Comparison of ENCODE assay signal across 8 cellular contexts in the genomic region with DNA sequence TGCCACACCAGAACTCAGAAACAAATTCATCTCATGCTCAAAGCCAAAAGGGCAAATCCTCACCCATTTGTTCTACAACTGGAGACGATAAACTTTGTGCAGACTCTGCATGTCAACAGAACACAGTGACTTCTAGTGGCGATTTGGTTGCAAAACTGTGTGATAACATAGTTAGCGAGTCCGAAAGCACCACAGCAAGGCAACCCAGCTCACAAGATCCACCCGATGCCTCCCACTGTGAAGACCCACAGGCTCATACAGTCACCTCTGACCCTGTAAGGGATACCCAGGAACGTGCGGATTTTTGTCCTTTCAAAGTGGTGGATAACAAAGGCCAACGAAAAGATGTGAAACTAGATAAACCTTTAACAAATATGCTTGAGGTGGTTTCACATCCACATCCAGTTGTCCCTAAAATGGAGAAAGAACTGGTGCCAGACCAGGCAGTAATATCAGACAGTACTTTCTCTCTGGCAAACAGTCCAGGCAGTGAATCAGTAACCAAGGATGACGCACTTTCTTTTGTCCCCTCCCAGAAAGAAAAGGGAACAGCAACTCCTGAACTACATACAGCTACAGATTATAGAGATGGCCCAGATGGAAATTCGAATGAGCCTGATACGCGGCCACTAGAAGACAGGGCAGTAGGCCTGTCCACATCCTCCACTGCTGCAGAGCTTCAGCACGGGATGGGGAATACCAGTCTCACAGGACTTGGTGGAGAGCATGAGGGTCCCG.
DNase-seq lines count a peak whose midpoint lies in the region; ATAC-seq and TF ChIP-seq lines count a peak whose summit lies in the region.

No MANE protein-coding gene starts in this region.

- H4K20me1 ChIP-seq in OCI-LY7 (ENCODE audit: insufficient read depth, low read length): peaks cover 14% of the 10 kb centered on the region; the same call in 1 of the 2 replicates

- H2AFZ ChIP-seq in OCI-LY7 (ENCODE audit: low read length): no peak overlapping the region

- peak; percentile 41; the same call in 1 of the 2 replicates for TF ChIP-seq CTCF in OCI-LY7 (conservative IDR thresholded peaks at IDR 0.05; ENCODE audit: low read length)
- peak; percentile 3 for TF ChIP-seq CTCF in fibroblast of pulmonary artery (IDR thresholded peaks at IDR 0.05; ENCODE audit: low read length, missing control alignments)
- TF ChIP-seq CTCF in psoas muscle (IDR thresholded peaks at IDR 0.05): no peak

- in situ Hi-C loops in Caki2 (cut with HindIII; ENCODE audit: low pct_unique_long_range_greater_than_20kb, low sequenced_read_pairs): no loop called here

- peaks cover 77% of the 10 kb centered on the region for H3K36me3 ChIP-seq in OCI-LY7 (ENCODE audit: insufficient read depth, low read length)
- H3K36me3 ChIP-seq in psoas muscle (ENCODE audit: insufficient read depth in 1 of 2, low read depth in 1 of 2): no peaks in the 10 kb centered on the region

- peaks cover 45% of the 10 kb centered on the region for H3K4me1 ChIP-seq in OCI-LY7 (ENCODE audit: insufficient read depth, low read length, poor library complexity, severe bottlenecking)
- H3K4me1 ChIP-seq in psoas muscle: peaks cover 67% of the 10 kb centered on the region

- peak; percentile 17 to 53 (median 44) for ATAC-seq in psoas muscle
- no peak for ATAC-seq in HG03442 (IDR thresholded peaks at IDR 0.05; ENCODE audit: unreplicated experiment)

- no peak overlapping the region for H3K27ac ChIP-seq in OCI-LY7 (ENCODE audit: low read depth, low read length, poor library complexity, severe bottlenecking)
- H3K27ac ChIP-seq in psoas muscle: peak overlapping the region; percentile 94

- intact Hi-C loops in OCI-LY7 (cut with micrococcal nuclease; ENCODE audit: unreplicated experiment) (loop anchor here (5.0 kb wide), 3 partner anchors 73 to 198 kb away; a partner anchor contains a TSS), psoas muscle (cut with DNase I) (loop anchor here (5.0 kb wide), 2 partner anchors 42 to 83 kb away; no protein-coding TSS in a partner anchor)

- H3K4me2 ChIP-seq in OCI-LY7 (ENCODE audit: low read length): no peak overlapping the region

- H3K9me3 ChIP-seq in OCI-LY7 (ENCODE audit: low read length): no peaks in the 10 kb centered on the region
- no peaks in the 10 kb centered on the region for H3K9me3 ChIP-seq in psoas muscle

- H3K9me2 ChIP-seq in OCI-LY7 (ENCODE audit: insufficient read depth, low read length): no peaks in the 10 kb centered on the region

- WGBS in psoas muscle, 3 donors: 46 to 66% (median 47%) methylated on average over 14 of the region's 14 CpGs

- DNase-seq in Caki2 (ENCODE audit: low read depth) (peak; percentile 77), OCI-LY7 (ENCODE audit: low spot score) (no peak), fibroblast of pulmonary artery (ENCODE audit: low read depth) (peak; percentile 81), psoas muscle (no peak), GM19238 (ENCODE audit: insufficient read length, low spot score) (no peak), NCI-H82 (lab: John Stamatoyannopoulos, UW) (no peak), OCI-M2 (lab: John Stamatoyannopoulos, UW; ENCODE audit: unreplicated experiment) (no peak)

- BruUV-seq in OCI-LY7 (replicated peaks; lab: Mats Ljungman, UMichigan): TSS peak; percentile 52

- CTCF ChIA-PET in OCI-LY7 (lab: Charles Lee; ENCODE audit: unreplicated experiment): no interaction called here

- POLR2A ChIA-PET in OCI-LY7 (lab: Charles Lee): interaction anchor here (1.2 kb wide), 1 partner anchor 74 kb away, joined by 4 read pairs; no protein-coding TSS in a partner anchor

- no peak overlapping the region for H3K4me3 ChIP-seq in OCI-LY7 (ENCODE audit: low read depth, low read length, poor library complexity, severe bottlenecking)
- no peak overlapping the region for H3K4me3 ChIP-seq in fibroblast of pulmonary artery (replicated peaks; ENCODE audit: low read depth, low read length)
- peak overlapping the region; percentile 69 for H3K4me3 ChIP-seq in psoas muscle

- H3K79me2 ChIP-seq in OCI-LY7 (ENCODE audit: insufficient read depth, low read depth, low read length): peaks cover 44% of the 10 kb centered on the region

- no peaks in the 10 kb centered on the region for H3K27me3 ChIP-seq in psoas muscle (ENCODE audit: insufficient read depth in 3 of 3, low read length in 2 of 3)

Comparison
In these comparisons a context has a peak if more than half of its experiments do, and no peak if none do; other contexts are left out.
1. DNase-seq: peak in Caki2 (single experiment) and fibroblast of pulmonary artery (single experiment); none in OCI-LY7 (single experiment), psoas muscle (0 of 2), GM19238 (single experiment), NCI-H82 (single experiment) and OCI-M2 (single experiment).